ENCODE assay signal across 8 cellular contexts in the genomic region with DNA sequence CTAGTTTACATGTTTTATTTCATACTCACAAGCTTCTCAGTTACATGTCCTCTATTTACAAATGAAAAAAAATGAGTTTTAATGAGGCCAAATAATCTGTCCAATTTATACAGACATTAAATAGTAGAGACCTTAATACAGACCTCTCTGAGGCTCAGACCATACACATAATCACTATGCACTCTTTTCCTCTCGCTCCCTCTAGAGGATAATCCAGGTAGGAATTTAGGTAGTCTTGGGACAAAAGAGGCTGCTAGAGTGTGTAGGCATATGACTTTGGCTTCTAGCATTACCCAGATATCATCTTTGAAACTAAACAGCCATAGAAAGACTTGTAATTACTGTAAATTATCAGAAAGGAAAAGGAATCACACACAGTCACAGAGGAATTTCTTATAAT.
DNase-seq lines count a peak whose midpoint lies in the region; TF ChIP-seq lines count a peak whose summit lies in the region.

No MANE protein-coding gene starts in this region.

- no peaks in the 10 kb centered on the region for H3K9me3 ChIP-seq in BE2C
- H3K9me3 ChIP-seq in iPS DF 6.9 (ENCODE audit: control insufficient read depth, insufficient read depth, low read length): no peaks in the 10 kb centered on the region

- H3K36me3 ChIP-seq in BE2C (no peaks in the 10 kb centered on the region), iPS DF 6.9 (ENCODE audit: control insufficient read depth, insufficient read depth, low read length) (no peaks in the 10 kb centered on the region)

- H3K4me1 ChIP-seq in BE2C (no peaks in the 10 kb centered on the region), iPS DF 6.9 (ENCODE audit: control insufficient read depth, insufficient read depth, low read length) (no peaks in the 10 kb centered on the region)

- no peaks in the 10 kb centered on the region for H3K27me3 ChIP-seq in BE2C
- no peaks in the 10 kb centered on the region for H3K27me3 ChIP-seq in iPS DF 6.9 (ENCODE audit: control insufficient read depth, insufficient read depth, low read length)

- CTCF ChIA-PET in HEK293T (lab: Yijun Ruan, JAX): no interaction called here

- H3K4me3 ChIP-seq in BE2C (ENCODE audit: low read depth, low read length) (no peak overlapping the region), iPS DF 6.9 (ENCODE audit: low read length) (no peak overlapping the region)

- POLR2A ChIA-PET in HEK293T (lab: Yijun Ruan, JAX): no interaction called here

- no peak overlapping the region for H3K27ac ChIP-seq in iPS DF 6.9 (ENCODE audit: low read length)

- DNase-seq in BE2C (no peak), HEK293T (ENCODE audit: extremely low spot score) (peak; percentile 47), SW 1271 (lab: John Stamatoyannopoulos, UW) (peak; percentile 8 to 76), iPS DF 6.9 (ENCODE audit: low read depth, low spot score) (peak; percentile 13), T-helper 9 cell (no peak), inferior parietal cortex (ENCODE audit: extremely low spot score) (no peak), NCI-H2196 (lab: John Stamatoyannopoulos, UW; ENCODE audit: unreplicated experiment) (no peak)
- DNase-seq in activated naive CD4-positive, alpha-beta T cell treated with Interleukin-2 at 50 U/mL for 16 hours: no peak

- WGBS in iPS DF 6.9 (ENCODE audit: insufficient coverage, insufficient read length): no CpG with 5 or more reads among the region's 1 CpG

- peak; percentile 58 for TF ChIP-seq CTCF in BE2C (IDR thresholded peaks at IDR 0.05; ENCODE audit: low read depth, low read length)

TF ChIP-seq in HEK293T, 16 proteins besides CTCF, POLR2A, EP300 and RAD21:
- TF ChIP-seq FOXK2 (IDR thresholded peaks at IDR 0.05) (no peak), NFRKB (IDR thresholded peaks at IDR 0.05) (no peak), L3MBTL2 (conservative IDR thresholded peaks at IDR 0.05) (no peak), PKNOX1 (IDR thresholded peaks at IDR 0.05) (no peak), ELF4 (IDR thresholded peaks at IDR 0.05) (no peak), LEF1 (IDR thresholded peaks at IDR 0.05; ENCODE audit: borderline replicate concordance) (no peak), ARNT (IDR thresholded peaks at IDR 0.05) (no peak), SP1 (IDR thresholded peaks at IDR 0.05) (no peak), HDGF (IDR thresholded peaks at IDR 0.05; ENCODE audit: borderline replicate concordance) (no peak), SUZ12 (IDR thresholded peaks at IDR 0.05) (no peak), BHLHE40 (IDR thresholded peaks at IDR 0.05; ENCODE audit: borderline replicate concordance) (no peak), ZNF384 (IDR thresholded peaks at IDR 0.05) (no peak), CTBP1 (IDR thresholded peaks at IDR 0.05; ENCODE audit: borderline replicate concordance) (no peak), FOXA1 (IDR thresholded peaks at IDR 0.05) (no peak)
TF ChIP-seq in HEK293T: peak in this region for 0.

Comparison
In these comparisons a context has a peak if more than half of its experiments do, and no peak if none do; other contexts are left out.
1. DNase-seq: peak in HEK293T (single experiment), SW 1271 (2 of 2) and iPS DF 6.9 (single experiment); none in BE2C (single experiment), T-helper 9 cell (single experiment), activated naive CD4-positive, alpha-beta T cell treated with Interleukin-2 at 50 U/mL for 16 hours (single experiment), inferior parietal cortex (single experiment) and NCI-H2196 (single experiment).